ENCODE assay signal across 8 cellular contexts in genomic region chr7:1530946-1531262, GRCh38. TPM values are rescaled to one million over a fixed set of nuclear protein-coding genes. Genes with fewer than 3 reads are reported as not detected.
DNase-seq lines count a peak whose midpoint lies in the region; FAIRE-seq and TF ChIP-seq lines count a peak whose summit lies in the region.

No MANE protein-coding gene starts in this region.

- no peak overlapping the region for H3K9ac ChIP-seq in MM.1S (ENCODE audit: low read length)

- H3K9me2 ChIP-seq in MM.1S (replicated peaks; ENCODE audit: insufficient read depth, low read length), result no peaks in the 10 kb centered on the region

- no peak for FAIRE-seq in HTR-8/SVneo (lab: Jason Lieb, UNC)

- intact Hi-C loops in testis (cut with DNase I; ENCODE audit: low total_unique reads), result no loop called here

- DNase-seq in activated T-cell treated with anti-CD3 and anti-CD28 coated beads for 1 hour (ENCODE audit: low read depth), result peak; percentile 22
- DNase-seq in activated T-cell treated with anti-CD3 and anti-CD28 coated beads, Interleukin-2, amount 50 U/mL, for 1 hour, result no peak
- peak; percentile 28 for DNase-seq in MM.1S
- DNase-seq in fibroblast of villous mesenchyme (ENCODE audit: low read depth), result no peak
- no peak for DNase-seq in testis
- DNase-seq in GDM1 (lab: John Stamatoyannopoulos, UW), result no peak
- DNase-seq in HTR-8/SVneo (ENCODE audit: insufficient read length, low spot score), result no peak
- DNase-seq in DMS153 (lab: John Stamatoyannopoulos, UW), result no peak

- TF ChIP-seq POLR2A in testis (IDR thresholded peaks at IDR 0.05), result no peak

- H3K4me2 ChIP-seq in MM.1S (ENCODE audit: low read depth, low read length), result no peak overlapping the region

- 0% methylated on average over 17 of the region's 45 CpGs; no CpG with 5 or more reads in 1 of the 2 donors for WGBS in testis, 2 donors

- peaks cover 48% of the 10 kb centered on the region for H3K79me2 ChIP-seq in MM.1S (ENCODE audit: low read length)

- H3K27ac ChIP-seq in MM.1S (ENCODE audit: low read length), result no peak overlapping the region
- H3K27ac ChIP-seq in testis, result peak overlapping the region in 1 of 2 donors; percentile 78

- H3K27me3 ChIP-seq in MM.1S (replicated peaks; ENCODE audit: insufficient read depth, low read length), result peaks cover 28% of the 10 kb centered on the region
- no peaks in the 10 kb centered on the region for H3K27me3 ChIP-seq in testis

- H3K9me3 ChIP-seq in MM.1S (replicated peaks; ENCODE audit: insufficient read depth, low read length) (no peaks in the 10 kb centered on the region), testis (no peaks in the 10 kb centered on the region)

- no peaks in the 10 kb centered on the region for H3F3A ChIP-seq in MM.1S (ENCODE audit: insufficient read depth, low read length)

- 0 out of 2 replicates have a peak, but pooled peaks cover 5% of the 10 kb centered on the region for H3K4me1 ChIP-seq in MM.1S (ENCODE audit: low read length)
- H3K4me1 ChIP-seq in testis, result peaks cover 17% of the 10 kb centered on the region

- no peaks in the 10 kb centered on the region for H3K36me3 ChIP-seq in MM.1S (replicated peaks; ENCODE audit: insufficient read depth, low read length)
- no peaks in the 10 kb centered on the region for H3K36me3 ChIP-seq in testis (ENCODE audit: low read depth, missing control alignments)

- H2AFZ ChIP-seq in MM.1S (ENCODE audit: low read length), result no peak overlapping the region

- no peak for TF ChIP-seq CTCF in MM.1S (IDR thresholded peaks at IDR 0.05; ENCODE audit: low read length)
- no peak for TF ChIP-seq CTCF in fibroblast of villous mesenchyme (IDR thresholded peaks at IDR 0.05; ENCODE audit: insufficient read depth, low read depth, low read length)
- no peak for TF ChIP-seq CTCF in testis (IDR thresholded peaks at IDR 0.05)

- no peaks in the 10 kb centered on the region for H4K20me1 ChIP-seq in MM.1S (ENCODE audit: insufficient read depth, low read length)

- H3K4me3 ChIP-seq in MM.1S (ENCODE audit: low read length) (peak overlapping the region; percentile 81), fibroblast of villous mesenchyme (ENCODE audit: low read depth, low read length) (peak overlapping the region; percentile 73), testis (peak overlapping the region; percentile 49 to 59)

RNA-seq across cellular contexts. Expression of gene MAFK, which starts 0.4 kb away (rescaled TPM):
- 21.6 and 26.4 TPM in 2 replicates for total RNA-seq in fibroblast of villous mesenchyme
- 10 to 100 TPM; 17.9 to 25.8 TPM for total RNA-seq in testis
- 15.0 TPM for polyA plus RNA-seq in testis (ENCODE audit: insufficient read depth, low read depth, low replicate concordance)

RNA-seq across cellular contexts. Expression of gene TMEM184A, which starts 25.1 kb away (rescaled TPM):
- 0.64 and 0.86 TPM in 2 replicates for total RNA-seq in fibroblast of villous mesenchyme
- 10 to 100 TPM; 18.7 to 20.9 TPM for total RNA-seq in testis
- polyA plus RNA-seq in testis (ENCODE audit: insufficient read depth, low read depth, low replicate concordance), result 7.1 TPM

RNA-seq across cellular contexts. Expression of gene INTS1, which starts 26.7 kb away (rescaled TPM):
- total RNA-seq in fibroblast of villous mesenchyme (45.3 and 69.9 TPM in 2 replicates), testis (100 to 1,000 TPM; 142 to 185 TPM)
- 142 TPM for polyA plus RNA-seq in testis (ENCODE audit: insufficient read depth, low read depth, low replicate concordance)

RNA-seq across cellular contexts. Expression of gene PSMG3, which starts 38.9 kb away (rescaled TPM):
- total RNA-seq in fibroblast of villous mesenchyme, result 24.6 and 30.9 TPM in 2 replicates
- 10 to 100 TPM; 39.1 to 44.5 TPM for total RNA-seq in testis
- polyA plus RNA-seq in testis (ENCODE audit: insufficient read depth, low read depth, low replicate concordance), result 23.7 TPM

Comparison
In these comparisons a context has a peak if more than half of its experiments do, and no peak if none do; other contexts are left out.
1. DNase-seq: peak in activated T-cell treated with anti-CD3 and anti-CD28 coated beads for 1 hour (single experiment) and MM.1S (single experiment); none in activated T-cell treated with anti-CD3 and anti-CD28 coated beads, Interleukin-2, amount 50 U/mL, for 1 hour (single experiment), fibroblast of villous mesenchyme (single experiment), testis (single experiment), GDM1 (single experiment), HTR-8/SVneo (single experiment) and DMS153 (single experiment).
2. RNA of gene TMEM184A, which starts 25.1 kb away (total RNA-seq): 18.7 to 20.9 TPM in testis; 0.64 to 0.86 TPM in fibroblast of villous mesenchyme; every median in the first group is over 10 times any median in the second.
3. Peak in every context shown above with its lines, with median percentiles within 50 percentile points of each other: H3K4me3 ChIP-seq.